ENCODE assay signal across 8 cellular contexts in the genomic region with DNA sequence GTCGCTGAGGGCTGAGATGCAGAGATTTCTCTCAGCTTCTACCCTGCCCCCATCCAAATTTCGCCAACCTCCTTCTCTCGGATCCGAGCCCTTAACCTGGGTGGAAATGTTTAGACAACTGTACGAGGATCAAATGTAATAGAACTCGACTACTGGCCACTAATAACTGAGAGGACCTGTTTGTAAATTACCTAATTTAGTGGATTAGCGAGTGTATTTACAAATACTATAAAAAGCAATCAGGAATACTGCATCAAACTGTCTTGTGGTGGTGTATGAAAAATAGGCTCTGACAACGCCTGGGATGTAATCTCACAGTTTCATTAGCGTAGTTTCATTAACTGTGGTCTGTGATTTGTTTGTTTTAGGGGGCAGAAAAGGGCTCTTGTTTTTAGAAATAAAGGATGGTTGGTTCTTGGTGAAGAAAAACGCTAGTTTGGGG. TPM values are rescaled to one million over a fixed set of nuclear protein-coding genes. Genes with fewer than 3 reads are reported as not detected.
DNase-seq lines count a peak whose midpoint lies in the region; ATAC-seq, FAIRE-seq and TF ChIP-seq lines count a peak whose summit lies in the region.

No MANE protein-coding gene starts in this region.

- no peaks in the 10 kb centered on the region for H3K27me3 ChIP-seq in SJCRH30

- ATAC-seq in HG03025 (IDR thresholded peaks at IDR 0.05; ENCODE audit: low FRiP score, unreplicated experiment) = no peak

- H3K9me3 ChIP-seq in SJCRH30 (replicated peaks) = no peaks in the 10 kb centered on the region

- H3K36me3 ChIP-seq in SJCRH30 = no peaks in the 10 kb centered on the region

- H3K27ac ChIP-seq in SJCRH30 = no peak overlapping the region

- no peak for TF ChIP-seq CTCF in GM12865 (IDR thresholded peaks at IDR 0.05; ENCODE audit: insufficient read depth, low read depth, low read length, missing control alignments)
- no peak for TF ChIP-seq CTCF in fibroblast of pulmonary artery (IDR thresholded peaks at IDR 0.05; ENCODE audit: low read length, missing control alignments)
- no peak for TF ChIP-seq CTCF in retinal pigment epithelial cell (conservative IDR thresholded peaks at IDR 0.05; ENCODE audit: low read depth, low read length)

- H3K4me1 ChIP-seq in SJCRH30 = peaks cover 9% of the 10 kb centered on the region; the same call in 1 of the 2 replicates

- DNase-seq in GM12865 (ENCODE audit: low read depth) (no peak), SJCRH30 (no peak), fibroblast of pulmonary artery (ENCODE audit: low read depth) (no peak), retinal pigment epithelial cell (ENCODE audit: low read depth) (no peak), frontal cortex (ENCODE audit: low spot score in 2 of 2) (no peak), iPS-NIHi11 (ENCODE audit: low spot score) (no peak)
- DNase-seq in stimulated activated CD4-positive, alpha-beta T cell treated with anti-CD3 and anti-CD28 coated beads, Interleukin-2, amount 100 ng/mL, for 24 hours = no peak

- H3K4me3 ChIP-seq in GM12865 (ENCODE audit: low read depth, low read length) (peak overlapping the region; percentile 70), SJCRH30 (peak overlapping the region; percentile 73), fibroblast of pulmonary artery (replicated peaks; ENCODE audit: low read depth, low read length) (peak overlapping the region; percentile 84), retinal pigment epithelial cell (ENCODE audit: low read length) (peak overlapping the region; percentile 78)

- no peak for FAIRE-seq in frontal cortex (lab: Jason Lieb, UNC)

RNA-seq across cellular contexts. Expression of a gene that starts 1.3 kb away (rescaled TPM):
- 17.9 and 18.3 TPM in 2 replicates for total RNA-seq in SJCRH30 (2014; rRNA removed; shearing (Covaris generic))
- 38.7 TPM for total RNA-seq in frontal cortex
